In genomic region chr11:67713892-67714479, GRCh38 we compare ENCODE assay signal across 9 cellular contexts. TPM values are rescaled to one million over a fixed set of nuclear protein-coding genes. Genes with fewer than 3 reads are reported as not detected.
A peak's percentile ranks its signal among the peaks of the same experiment; 100 is the strongest.
DNase-seq lines count a peak whose midpoint lies in the region; ATAC-seq and TF ChIP-seq lines count a peak whose summit lies in the region.
"Not testable (repeated sequence)": the region's sequence is repeated elsewhere in the genome, so short reads cannot be mapped to it uniquely, and the experiment has no call there.
"Had no signal": no experiment of that assay in that cellular context is flagged by ENCODE, and none has a peak within 500 bp of the region (broad histone marks: within the 10 kb centered on the region; RNA-seq: fewer than 3 reads in every experiment).

No MANE protein-coding gene starts in this region.

- H3K27ac Mint-ChIP-seq in HFFc6; activated T-cell treated with anti-CD3 and anti-CD28 coated beads, Interleukin-2, amount 50 U/mL, for 72 hours; central memory CD8-positive, alpha-beta T cell (ENCODE audit: low read depth): not testable (repeated sequence)

- in situ Hi-C loops in gastrocnemius medialis (cut with MboI; ENCODE audit: low sequenced_read_pairs in 4 of 4), result not testable (repeated sequence)

- H3K27me3 Mint-ChIP-seq in HFFc6 (ENCODE audit: insufficient read depth), result peaks cover 19% of the 10 kb centered on the region
- not testable (repeated sequence) for H3K27me3 Mint-ChIP-seq in activated T-cell treated with anti-CD3 and anti-CD28 coated beads, Interleukin-2, amount 50 U/mL, for 72 hours (ENCODE audit: low read depth)
- H3K27me3 Mint-ChIP-seq in central memory CD8-positive, alpha-beta T cell, result peaks cover 18% of the 10 kb centered on the region

- H3K4me3 Mint-ChIP-seq in HFFc6; activated T-cell treated with anti-CD3 and anti-CD28 coated beads, Interleukin-2, amount 50 U/mL, for 72 hours; central memory CD8-positive, alpha-beta T cell: not testable (repeated sequence)

- H3K4me3 ChIP-seq in AG09309 (ENCODE audit: control insufficient read depth, low read depth, low read length); gastrocnemius medialis: not testable (repeated sequence)

- H3K9me3 ChIP-seq in gastrocnemius medialis, result not testable (repeated sequence)

- H3K27ac ChIP-seq in gastrocnemius medialis, result not testable (repeated sequence)

- H3K9me3 Mint-ChIP-seq in HFFc6; activated T-cell treated with anti-CD3 and anti-CD28 coated beads, Interleukin-2, amount 50 U/mL, for 72 hours; central memory CD8-positive, alpha-beta T cell: not testable (repeated sequence)

- not testable (repeated sequence) for ATAC-seq in activated T-cell treated with anti-CD3 and anti-CD28 coated beads, Interleukin-2, amount 50 U/mL, for 72 hours (replicated peaks in 1 of 2); central memory CD8-positive, alpha-beta T cell (replicated peaks; ENCODE audit: extremely low read depth, poor library complexity, severe bottlenecking); left colon; gastrocnemius medialis

- TF ChIP-seq POLR2A in gastrocnemius medialis (IDR thresholded peaks at IDR 0.05), result not testable (repeated sequence)

- not testable (repeated sequence) for H3K27me3 ChIP-seq in gastrocnemius medialis

- not testable (repeated sequence) for DNase-seq in AG09309 (ENCODE audit: low read depth)
- DNase-seq in HFFc6, result peak; percentile 8
- peak; percentile 46 for DNase-seq in activated CD4-positive, alpha-beta T cell treated with anti-CD3 and anti-CD28 coated beads for 1 hour
- DNase-seq in activated T-cell treated with anti-CD3 and anti-CD28 coated beads, Interleukin-2, amount 50 U/mL, for 72 hours, result peak; percentile 61 to 69
- DNase-seq in central memory CD8-positive, alpha-beta T cell (ENCODE audit: low spot score in 2 of 2), result peak; percentile 31 to 61
- DNase-seq in left colon, result peak; percentile 38 to 56
- peak in 1 of 2 donors; percentile 18 for DNase-seq in gastrocnemius medialis
- DNase-seq in stimulated activated CD8-positive, alpha-beta memory T cell treated with anti-CD3 and anti-CD28 coated beads, Interleukin-4, amount 100 ng/mL, for 24 hours (ENCODE audit: low read depth), result peak; percentile 35

- TF ChIP-seq CTCF in AG09309 (IDR thresholded peaks at IDR 0.05; ENCODE audit: control insufficient read depth, insufficient read depth, low read depth, low read length, missing control alignments) (peak; percentile 25), HFFc6 (IDR thresholded peaks at IDR 0.05) (peak; percentile 71), gastrocnemius medialis (IDR thresholded peaks at IDR 0.05 in 4 of 5, conservative IDR thresholded peaks at IDR 0.05 in 1 of 5) (peak in 4 of 5 experiments; percentile 22 to 44 (median 33))

- H3K4me1 Mint-ChIP-seq in HFFc6 (ENCODE audit: low read depth); activated T-cell treated with anti-CD3 and anti-CD28 coated beads, Interleukin-2, amount 50 U/mL, for 72 hours (ENCODE audit: low read depth); central memory CD8-positive, alpha-beta T cell: not testable (repeated sequence)

- intact Hi-C loops in left colon (cut with DNase I, micrococcal nuclease); gastrocnemius medialis (cut with DNase I; ENCODE audit: low total_unique reads): not testable (repeated sequence)

- H3K36me3 ChIP-seq in gastrocnemius medialis, result not testable (repeated sequence)

- not testable (repeated sequence) for H3K36me3 Mint-ChIP-seq in HFFc6 (ENCODE audit: low read depth); activated T-cell treated with anti-CD3 and anti-CD28 coated beads, Interleukin-2, amount 50 U/mL, for 72 hours (ENCODE audit: insufficient read depth in 2 of 2); central memory CD8-positive, alpha-beta T cell (ENCODE audit: insufficient read depth)

- not testable (repeated sequence) for H3K4me1 ChIP-seq in gastrocnemius medialis

RNA-seq across cellular contexts. Expression of gene ALDH3B2, which starts 39.6 kb away (rescaled TPM):
- total RNA-seq in HFFc6 (2021; fragmentation: NEBNext Ultra II Directional; extraction: Animal tissue kit (Norgen Biotek cat#: 25700)), result not detected
- not detected for total RNA-seq in activated T-cell treated with anti-CD3 and anti-CD28 coated beads, Interleukin-2, amount 50 U/mL, for 72 hours
- under 1 TPM in 1 of 2 donors, not detected in 1; 0.73 TPM for total RNA-seq in left colon
- total RNA-seq in gastrocnemius medialis, result not detected
- total RNA-seq: skeletal muscle tissue had no signal
